In genomic region chr3:56251343-56251945, GRCh38 we compare ENCODE assay signal across 8 cellular contexts.
DNase-seq lines count a peak whose midpoint lies in the region; ATAC-seq, FAIRE-seq and TF ChIP-seq lines count a peak whose summit lies in the region.

No MANE protein-coding gene starts in this region.

- TF ChIP-seq CTCF in brain (conservative IDR thresholded peaks at IDR 0.05) (peak; percentile 81 to 85), type B pancreatic cell (conservative IDR thresholded peaks at IDR 0.05) (peak; percentile 92)

- H3K9me3 Mint-ChIP-seq in brain, result no peaks in the 10 kb centered on the region
- H3K9me3 Mint-ChIP-seq in type B pancreatic cell, result no peaks in the 10 kb centered on the region

- H3K36me3 Mint-ChIP-seq in brain (no peaks in the 10 kb centered on the region), type B pancreatic cell (no peaks in the 10 kb centered on the region)

- peak; percentile 52 for FAIRE-seq in GM18507 (lab: Jason Lieb, UNC)

- no peak for ATAC-seq in GM21381 (IDR thresholded peaks at IDR 0.05; ENCODE audit: unreplicated experiment)

- H3K4me3 Mint-ChIP-seq in brain (no peak overlapping the region), type B pancreatic cell (no peak overlapping the region)

- H3K4me1 Mint-ChIP-seq in brain (peaks cover 28% of the 10 kb centered on the region), type B pancreatic cell (ENCODE audit: unreplicated experiment) (peaks cover 19% of the 10 kb centered on the region)

- peak overlapping the region in 2 of 5 experiments; percentile 27 to 52 for H3K27ac Mint-ChIP-seq in brain
- no peak overlapping the region for H3K27ac Mint-ChIP-seq in type B pancreatic cell

- H3K27me3 Mint-ChIP-seq in brain, result peaks cover 2% of the 10 kb centered on the region
- H3K27me3 Mint-ChIP-seq in type B pancreatic cell, result no peaks in the 10 kb centered on the region

- DNase-seq in COR-L47 (lab: John Stamatoyannopoulos, UW) (peak; percentile 10), GM18507 (ENCODE audit: extremely low spot score, insufficient read length, low read depth) (no peak), NCI-H345 (lab: John Stamatoyannopoulos, UW) (peak; percentile 29), kidney tubule cell (ENCODE audit: low spot score) (peak; percentile 62), type B pancreatic cell (ENCODE audit: extremely low spot score, unreplicated experiment) (no peak), cortex of kidney (lab: John Stamatoyannopoulos, UW) (no peak)

Comparison
In these comparisons a context has a peak if more than half of its experiments do, and no peak if none do; other contexts are left out.
1. DNase-seq: peak in COR-L47 (single experiment), NCI-H345 (single experiment) and kidney tubule cell (single experiment); none in GM18507 (single experiment), type B pancreatic cell (single experiment) and cortex of kidney (single experiment).